18 cellular contexts compared by ENCODE assay signal in genomic region chr9:27541740-27542139, GRCh38. TPM values are rescaled to one million over a fixed set of nuclear protein-coding genes. Genes with fewer than 3 reads are reported as not detected.
A peak's percentile ranks its signal among the peaks of the same experiment; 100 is the strongest.
DNase-seq lines count a peak whose midpoint lies in the region; ATAC-seq and TF ChIP-seq lines count a peak whose summit lies in the region.
"Had no signal": no experiment of that assay in that cellular context is flagged by ENCODE, and none has a peak within 500 bp of the region (broad histone marks: within the 10 kb centered on the region; RNA-seq: fewer than 3 reads in every experiment).

No MANE protein-coding gene starts in this region.

- no peak for TF ChIP-seq EP300 in gastroesophageal sphincter (IDR thresholded peaks at IDR 0.05)

- H3K4me3 ChIP-seq in right cardiac atrium (ENCODE audit: low read length) (no peak overlapping the region), heart left ventricle (no peak overlapping the region), gastroesophageal sphincter (no peak overlapping the region), gastrocnemius medialis (no peak overlapping the region)
- H3K4me3 ChIP-seq: GM23338 had no signal

- no peaks in the 10 kb centered on the region for H3K27me3 ChIP-seq in right cardiac atrium (ENCODE audit: control insufficient read depth, insufficient read depth)
- H3K27me3 ChIP-seq in heart left ventricle = no peaks in the 10 kb centered on the region
- H3K27me3 ChIP-seq in gastroesophageal sphincter = no peaks in the 10 kb centered on the region
- H3K27me3 ChIP-seq in gastrocnemius medialis = no peaks in the 10 kb centered on the region

- DNase-seq in right cardiac atrium = peak in 1 of 3 donors; percentile 12
- no peak for DNase-seq in heart left ventricle
- DNase-seq in gastrocnemius medialis = no peak
- DNase-seq in COLO668 (lab: John Stamatoyannopoulos, UW; ENCODE audit: unreplicated experiment) = no peak
- no peak for DNase-seq in GM13976 (ENCODE audit: low spot score)
- DNase-seq in NCI-H2171 (lab: John Stamatoyannopoulos, UW) = no peak
- DNase-seq: ACHN; C1 segment of cervical spinal cord; CD4-positive, alpha-beta memory T cell; COR-L47; DMS153; DMS79 treated with DMSO at 0.1 percent for 48 hours; EL; H7 had no signal

- no peak for TF ChIP-seq POLR2A in heart left ventricle (IDR thresholded peaks at IDR 0.05)
- TF ChIP-seq POLR2A in gastroesophageal sphincter (IDR thresholded peaks at IDR 0.05) = no peak
- TF ChIP-seq POLR2A in gastrocnemius medialis (IDR thresholded peaks at IDR 0.05) = no peak

- ATAC-seq in right cardiac atrium (peak; percentile 34 to 74), heart left ventricle (no peak), gastroesophageal sphincter (no peak), gastrocnemius medialis (no peak), HG03095 (IDR thresholded peaks at IDR 0.05; ENCODE audit: unreplicated experiment) (no peak)
- ATAC-seq: GM23338 had no signal

- H3K36me3 ChIP-seq in heart left ventricle (peaks cover 0 to 42% (median 21%) of the 10 kb centered on the region in 9 donors), gastroesophageal sphincter (peaks cover 0 to 7% of the 10 kb centered on the region in 2 donors), gastrocnemius medialis (no peaks in the 10 kb centered on the region)

- WGBS in right cardiac atrium = 67% methylated on average over 4 of the region's 4 CpGs
- WGBS in heart left ventricle, 4 donors = 41 to 93% (median 90%) methylated on average over 4 of the region's 4 CpGs
- WGBS in gastroesophageal sphincter (ENCODE audit: low coverage in 1 of 2), 2 donors = 86 to 91% methylated on average over 4 of the region's 4 CpGs

- H3K27ac ChIP-seq in right cardiac atrium (ENCODE audit: low read length) (no peak overlapping the region), heart left ventricle (peak overlapping the region in 1 of 12 donors; percentile 83), gastroesophageal sphincter (peak overlapping the region in 3 of 4 donors; percentile 75 to 93 (median 85)), gastrocnemius medialis (peak overlapping the region; percentile 86 to 92 (median 90))

- intact Hi-C loops in right cardiac atrium (cut with DNase I) = loop anchor here in 1 of 4 donors (5.0 kb wide), 1 partner anchor 209 kb away; no protein-coding TSS in a partner anchor
- intact Hi-C loops in heart left ventricle (cut with DNase I) = loop anchor here in 1 of 10 donors (10.0 kb wide), 1 partner anchor 507 kb away; no protein-coding TSS in a partner anchor
- intact Hi-C loops in gastrocnemius medialis (cut with DNase I; ENCODE audit: low total_unique reads) = loop anchor here (10.0 kb wide), 1 partner anchor 507 kb away; no protein-coding TSS in a partner anchor

- TF ChIP-seq CTCF in heart left ventricle (IDR thresholded peaks at IDR 0.05) = no peak
- TF ChIP-seq CTCF in gastroesophageal sphincter (IDR thresholded peaks at IDR 0.05) = no peak
- TF ChIP-seq CTCF in gastrocnemius medialis (IDR thresholded peaks at IDR 0.05 in 4 of 5, conservative IDR thresholded peaks at IDR 0.05 in 1 of 5) = no peak
- TF ChIP-seq CTCF in GM13976 (IDR thresholded peaks at IDR 0.05; ENCODE audit: borderline replicate concordance, control extremely low read depth, extremely low read depth, insufficient read depth, missing control alignments) = no peak

- H3K9me3 ChIP-seq in right cardiac atrium (ENCODE audit: control insufficient read depth, low read length) = no peaks in the 10 kb centered on the region
- no peaks in the 10 kb centered on the region for H3K9me3 ChIP-seq in heart left ventricle
- no peaks in the 10 kb centered on the region for H3K9me3 ChIP-seq in gastroesophageal sphincter
- no peaks in the 10 kb centered on the region for H3K9me3 ChIP-seq in gastrocnemius medialis

- in situ Hi-C loops in gastrocnemius medialis (cut with MboI; ENCODE audit: low sequenced_read_pairs in 4 of 4) = loop anchor here in 1 of 4 donors (10.0 kb wide), 1 partner anchor 167 kb away; no protein-coding TSS in a partner anchor
- in situ Hi-C loops in GM13976 (cut with MboI; ENCODE audit: low sequenced_read_pairs, unreplicated experiment) = no loop called here

- H3K4me1 ChIP-seq in right cardiac atrium (ENCODE audit: control insufficient read depth, insufficient read depth, low read length) (peaks cover 5% of the 10 kb centered on the region), heart left ventricle (peaks cover 0 to 33% (median 14%) of the 10 kb centered on the region in 12 donors), gastroesophageal sphincter (peaks cover 17 to 60% (median 17%) of the 10 kb centered on the region in 3 donors), gastrocnemius medialis (peaks cover 61 to 63% of the 10 kb centered on the region in 2 donors)

RNA-seq across cellular contexts. Expression of gene MOB3B, which starts 12.1 kb away (rescaled TPM):
- total RNA-seq in right cardiac atrium (1 to 10 TPM; 1.6 to 2.2 (median 2.1) TPM), heart left ventricle (1 to 10 TPM in 8 of 9 donors, under 1 TPM in 1; 0.54 to 2.8 (median 2.1) TPM), gastroesophageal sphincter (10 to 100 TPM; 10.2 to 12.4 (median 11.6) TPM), gastrocnemius medialis (10 to 100 TPM in 3 of 4 donors, 1 to 10 TPM in 1; 3.4 to 16.3 (median 12.7) TPM)
- polyA plus RNA-seq in right cardiac atrium (1.1 TPM), heart left ventricle (under 1 TPM; 0.42 to 0.95 TPM)

RNA-seq across cellular contexts. Expression of gene IFNK, which starts 17.6 kb away (rescaled TPM):
- not detected for total RNA-seq in right cardiac atrium
- polyA plus RNA-seq in right cardiac atrium = not detected
- total RNA-seq in heart left ventricle = not detected
- not detected for polyA plus RNA-seq in heart left ventricle
- not detected for total RNA-seq in gastroesophageal sphincter
- not detected for total RNA-seq in gastrocnemius medialis
- total RNA-seq: A172; CD4-positive, alpha-beta memory T cell; GM23338; H7 had no signal
- polyA plus RNA-seq: CD4-positive, alpha-beta memory T cell; GM23338 had no signal

RNA-seq across cellular contexts. Expression of gene C9orf72, which starts 31.5 kb away (rescaled TPM):
- total RNA-seq in right cardiac atrium = 10 to 100 TPM; 12.9 to 17.4 (median 15.9) TPM
- polyA plus RNA-seq in right cardiac atrium = 10.0 TPM
- 10 to 100 TPM in 8 of 9 donors, 1 to 10 TPM in 1; 9.6 to 27.2 (median 15.7) TPM for total RNA-seq in heart left ventricle
- polyA plus RNA-seq in heart left ventricle = 1 to 10 TPM; 7.2 to 9.9 TPM
- 10 to 100 TPM in 3 of 4 donors, 1 to 10 TPM in 1; 8.9 to 28.3 (median 16.0) TPM for total RNA-seq in gastroesophageal sphincter
- 10 to 100 TPM; 14.8 to 43.4 (median 19.4) TPM for total RNA-seq in gastrocnemius medialis

Comparison
In these comparisons a context has a peak if more than half of its experiments do, and no peak if none do; other contexts are left out.
1. ATAC-seq: peak in right cardiac atrium (2 of 2); none in heart left ventricle (0 of 4), gastroesophageal sphincter (single experiment), gastrocnemius medialis (0 of 2) and HG03095 (single experiment).